ENCODE assay signal across 22 cellular contexts in genomic region chr6:50849016-50849748, GRCh38. TPM values are rescaled to one million over a fixed set of nuclear protein-coding genes. Genes with fewer than 3 reads are reported as not detected.
DNase-seq lines count a peak whose midpoint lies in the region; ATAC-seq, FAIRE-seq and TF ChIP-seq lines count a peak whose summit lies in the region.
"Had no signal": no experiment of that assay in that cellular context is flagged by ENCODE, and none has a peak within 500 bp of the region (broad histone marks: within the 10 kb centered on the region; RNA-seq: fewer than 3 reads in every experiment).

No MANE protein-coding gene starts in this region.

- H3K27ac Mint-ChIP-seq in H9: no peak overlapping the region
- no peak overlapping the region for H3K27ac Mint-ChIP-seq in activated T-cell treated with anti-CD3 and anti-CD28 coated beads, Interleukin-2, amount 50 U/mL, for 72 hours
- H3K27ac Mint-ChIP-seq: activated T-helper 17 cell treated with anti-CD3 and anti-CD28 coated beads, Interleukin-2, amount 50 U/mL, for 72 hours had no signal

- TF ChIP-seq POLR2A in HepG2 (IDR thresholded peaks at IDR 0.05; ENCODE audit: insufficient read depth in 1 of 2, low read depth in 2 of 2, low read length in 2 of 2): no peak

- no peak overlapping the region for H3K18ac ChIP-seq in H9 (ENCODE audit: insufficient read length, low read depth, low read length)

- no peak for TF ChIP-seq CTCF in H9 (conservative IDR thresholded peaks at IDR 0.05)
- TF ChIP-seq CTCF in VCaP (conservative IDR thresholded peaks at IDR 0.05): no peak
- TF ChIP-seq CTCF in HepG2 (CRISPR knock-in tag; IDR thresholded peaks at IDR 0.05): no peak

- no peaks in the 10 kb centered on the region for H3K79me2 ChIP-seq in H9 (ENCODE audit: insufficient read depth, low read length)
- no peaks in the 10 kb centered on the region for H3K79me2 ChIP-seq in HepG2 (ENCODE audit: insufficient read depth, low read length)

- no peaks in the 10 kb centered on the region for H3K79me1 ChIP-seq in H9 (ENCODE audit: insufficient read depth, low read depth, low read length, poor library complexity, severe bottlenecking)

- peak overlapping the region; percentile 32 for H3K4me3 ChIP-seq in iPS-15b (ENCODE audit: low read depth, low read length)
- H3K4me3 ChIP-seq in HepG2 (replicated peaks in 1 of 3; ENCODE audit: insufficient read depth in 1 of 3, low read depth in 2 of 3, low read length in 3 of 3): no peak overlapping the region

- H2BK12ac ChIP-seq in H9 (ENCODE audit: insufficient read length, low read depth, low read length): no peak overlapping the region

- peaks cover 0 to 6% of the 10 kb centered on the region in 2 experiments; a peak in 1 of 5 replicates for H3K9me3 Mint-ChIP-seq in H9
- peaks cover 0 to 2% of the 10 kb centered on the region in 2 donors for H3K9me3 Mint-ChIP-seq in activated T-cell treated with anti-CD3 and anti-CD28 coated beads, Interleukin-2, amount 50 U/mL, for 72 hours

- H2AFZ ChIP-seq in H9 (ENCODE audit: low read length): no peak overlapping the region
- no peak overlapping the region for H2AFZ ChIP-seq in HepG2 (ENCODE audit: low read length)

- no peak overlapping the region for H3K27ac ChIP-seq in H9 (ENCODE audit: insufficient read length, low read depth, low read length)
- H3K27ac ChIP-seq in VCaP: peak overlapping the region; percentile 58
- no peak overlapping the region for H3K27ac ChIP-seq in HepG2 (ENCODE audit: extremely low read length, insufficient read depth, low read length)
- H3K27ac ChIP-seq: neutrophil had no signal

- H3K36me3 ChIP-seq in iPS-15b (ENCODE audit: control insufficient read depth, insufficient read depth, low read length) (no peaks in the 10 kb centered on the region), HepG2 (replicated peaks in 1 of 2; ENCODE audit: control insufficient read depth in 1 of 2, insufficient read depth in 2 of 2, low read length in 2 of 2) (no peaks in the 10 kb centered on the region)
- H3K36me3 ChIP-seq: neutrophil had no signal

- H3K4me3 Mint-ChIP-seq in H9: peak overlapping the region; percentile 26 to 81; a peak in 4 of 5 replicates
- no peak overlapping the region for H3K4me3 Mint-ChIP-seq in activated T-cell treated with anti-CD3 and anti-CD28 coated beads, Interleukin-2, amount 50 U/mL, for 72 hours
- H3K4me3 Mint-ChIP-seq: activated T-helper 17 cell treated with anti-CD3 and anti-CD28 coated beads, Interleukin-2, amount 50 U/mL, for 72 hours; central memory CD8-positive, alpha-beta T cell had no signal

- no peak overlapping the region for H2BK5ac ChIP-seq in H9 (ENCODE audit: insufficient read length, low read length)

- H2BK20ac ChIP-seq in H9 (ENCODE audit: low read depth, low read length, poor library complexity, severe bottlenecking): no peak overlapping the region

- no CpG with 5 or more reads among the region's 26 CpGs for WGBS in H9 (ENCODE audit: extremely low coverage, insufficient read length, low lambda C conversion rate)
- 40% methylated on average over 25 of the region's 26 CpGs for WGBS in HepG2 (ENCODE audit: low lambda C conversion rate)

- no TSS peak for BruUV-seq in HepG2 (replicated peaks; lab: Mats Ljungman, UMichigan)

- H2AK5ac ChIP-seq in H9 (ENCODE audit: insufficient read length, low read length): no peak overlapping the region

- FAIRE-seq in HepG2 (lab: Jason Lieb, UNC): no peak
- FAIRE-seq: D721Med, frontal cortex, islet of Langerhans had no signal

- no peak overlapping the region for H3K56ac ChIP-seq in H9 (ENCODE audit: insufficient read length, low read depth, low read length)

- H3K4me2 ChIP-seq in H9 (ENCODE audit: insufficient read depth, insufficient read length, low read length): peak overlapping the region; percentile 93
- no peak overlapping the region for H3K4me2 ChIP-seq in HepG2 (ENCODE audit: low read depth, low read length)

- no peaks in the 10 kb centered on the region; a peak in 1 of 7 replicates for H3K36me3 Mint-ChIP-seq in H9 (ENCODE audit: insufficient read depth in 1 of 3, low read depth in 3 of 3)
- H3K36me3 Mint-ChIP-seq in activated T-cell treated with anti-CD3 and anti-CD28 coated beads, Interleukin-2, amount 50 U/mL, for 72 hours (ENCODE audit: insufficient read depth in 2 of 2): no peaks in the 10 kb centered on the region

- no peak overlapping the region for H3K9ac ChIP-seq in H9 (ENCODE audit: extremely low read depth, insufficient read length, low read length)
- H3K9ac ChIP-seq in iPS-15b (ENCODE audit: low read depth, low read length): no peak overlapping the region
- H3K9ac ChIP-seq in HepG2 (ENCODE audit: insufficient read depth, low read depth, low read length): no peak overlapping the region

- DNase-seq in H9 (peak; percentile 73), retina (peak; percentile 66), KBM-7 (no peak), NCI-H748 (lab: John Stamatoyannopoulos, UW; ENCODE audit: unreplicated experiment) (no peak), HepG2 (ENCODE audit: low spot score) (no peak)
- no peak for DNase-seq in activated T-cell treated with anti-CD3 and anti-CD28 coated beads, Interleukin-2, amount 50 U/mL, for 72 hours
- DNase-seq: activated CD4-positive, CD25-positive, alpha-beta regulatory T cell; activated CD8-positive, alpha-beta memory T cell treated with anti-CD3 and anti-CD28 coated beads for 24 hours; AML-193; NK-92 treated with Interleukin-12 subunit alpha and Interleukin-12 subunit beta, amount 100 ng/mL, for 24 hours; stimulated activated CD4-positive, alpha-beta T cell treated with anti-CD3 and anti-CD28 coated beads, Interleukin-4, amount 100 ng/mL, for 24 hours; stimulated activated CD8-positive, alpha-beta memory T cell treated with anti-CD3 and anti-CD28 coated beads, Interleukin-4, amount 100 ng/mL, for 48 hours had no signal

- H3K23me2 ChIP-seq in H9 (ENCODE audit: insufficient read length, low read depth, low read length, poor library complexity, severe bottlenecking): peaks cover 12% of the 10 kb centered on the region

- peaks cover 42 to 68% of the 10 kb centered on the region in 2 experiments for H3K4me1 Mint-ChIP-seq in H9
- no peaks in the 10 kb centered on the region for H3K4me1 Mint-ChIP-seq in activated T-cell treated with anti-CD3 and anti-CD28 coated beads, Interleukin-2, amount 50 U/mL, for 72 hours (ENCODE audit: low read depth)
- H3K4me1 Mint-ChIP-seq: activated T-helper 17 cell treated with anti-CD3 and anti-CD28 coated beads, Interleukin-2, amount 50 U/mL, for 72 hours; central memory CD8-positive, alpha-beta T cell had no signal

- CTCF ChIA-PET in HepG2 (lab: Yijun Ruan, JAX; ENCODE audit: low intra/inter-chr PET ratio, low total read pairs): no interaction called here

- no peak overlapping the region for H3K23ac ChIP-seq in H9 (ENCODE audit: insufficient read length, low read depth, low read length)

- no peak overlapping the region for H4K8ac ChIP-seq in H9 (replicated peaks; ENCODE audit: insufficient read length, low read depth, low read length)

- H3K27me3 Mint-ChIP-seq in H9 (ENCODE audit: low read depth): peaks cover 100% of the 10 kb centered on the region
- H3K27me3 Mint-ChIP-seq in activated T-cell treated with anti-CD3 and anti-CD28 coated beads, Interleukin-2, amount 50 U/mL, for 72 hours (ENCODE audit: low read depth): peaks cover 70% of the 10 kb centered on the region

- H3K9me3 ChIP-seq in H9 (ENCODE audit: control insufficient read depth, low read depth, low read length) (no peaks in the 10 kb centered on the region), iPS-15b (ENCODE audit: control insufficient read depth, insufficient read depth, low read length) (no peaks in the 10 kb centered on the region), HepG2 (ENCODE audit: low read length) (no peaks in the 10 kb centered on the region)
- H3K9me3 ChIP-seq: neutrophil had no signal

- no peak for ATAC-seq in activated T-cell treated with anti-CD3 and anti-CD28 coated beads, Interleukin-2, amount 50 U/mL, for 72 hours (replicated peaks in 1 of 2)
- no peak for ATAC-seq in HepG2
- ATAC-seq: activated T-helper 17 cell treated with anti-CD3 and anti-CD28 coated beads, Interleukin-2, amount 50 U/mL, for 72 hours; sciatic nerve had no signal

- no peak overlapping the region for H3K4ac ChIP-seq in H9 (ENCODE audit: low read depth, low read length)

- no peak overlapping the region for H3T11ph ChIP-seq in H9 (ENCODE audit: low read length)

- TF ChIP-seq RAD21 in HepG2 (CRISPR knock-in tag; IDR thresholded peaks at IDR 0.05): no peak

- H3K14ac ChIP-seq in H9 (ENCODE audit: insufficient read depth, low read length): no peak overlapping the region

- H3K4me1 ChIP-seq in H9 (ENCODE audit: insufficient read depth, low read length) (no peaks in the 10 kb centered on the region; the same call in 1 of the 2 replicates), iPS-15b (ENCODE audit: control insufficient read depth, insufficient read depth, low read length) (peaks cover 9% of the 10 kb centered on the region), HepG2 (ENCODE audit: insufficient read depth, low read length) (no peaks in the 10 kb centered on the region)

- no peak for TF ChIP-seq EP300 in HepG2 (IDR thresholded peaks at IDR 0.05; ENCODE audit: low read depth in 2 of 2, low read length in 2 of 2)
- no peak for TF ChIP-seq EP300 in HepG2 (CRISPR knock-in tag; IDR thresholded peaks at IDR 0.05; ENCODE audit: borderline replicate concordance)

- H4K91ac ChIP-seq in H9 (ENCODE audit: insufficient read length, low read depth, low read length): no peak overlapping the region

- intact Hi-C loops in HepG2 (cut with micrococcal nuclease; ENCODE audit: unreplicated experiment): no loop called here

- in situ Hi-C loops in KBM-7 (cut with MboI; ENCODE audit: low pct_unique_long_range_greater_than_20kb, low sequenced_read_pairs) (no loop called here), HepG2 (cut with HindIII; ENCODE audit: extremely low pct_ligation_motif_present, low pct_unique_long_range_greater_than_20kb) (no loop called here)

- POLR2A ChIA-PET in HepG2 (lab: Yijun Ruan, JAX): no interaction called here

- H2BK120ac ChIP-seq in H9 (ENCODE audit: low read depth, low read length, poor library complexity, severe bottlenecking): no peak overlapping the region

- H3K27me3 ChIP-seq in H9 (ENCODE audit: insufficient read depth, low read length) (peaks cover 94% of the 10 kb centered on the region), iPS-15b (ENCODE audit: control insufficient read depth, insufficient read depth, low read length) (peaks cover 100% of the 10 kb centered on the region), HepG2 (ENCODE audit: control insufficient read depth in 1 of 2, insufficient read depth in 2 of 2, low read length in 2 of 2) (peaks cover 2 to 41% of the 10 kb centered on the region in 2 experiments; a peak in 4 of 5 replicates)

- H4K20me1 ChIP-seq in H9 (ENCODE audit: control insufficient read depth, insufficient read depth, insufficient read length) (no peaks in the 10 kb centered on the region), HepG2 (ENCODE audit: insufficient read depth, low read length) (no peaks in the 10 kb centered on the region)

- no peak overlapping the region for H2BK15ac ChIP-seq in H9 (ENCODE audit: low read depth, low read length)

- no peak overlapping the region for H4K5ac ChIP-seq in H9 (ENCODE audit: insufficient read length, low read depth, low read length)

RNA-seq across cellular contexts. Expression of gene TFAP2B, which starts 30.5 kb away (rescaled TPM):
- total RNA-seq in H9 (2021) (not detected in 2 replicates), HepG2 (2016; rRNA removed; fragmentation: Illumina TruSeq; extraction: Trizol) (not detected in 2 replicates)
- not detected for total RNA-seq in activated T-cell treated with anti-CD3 and anti-CD28 coated beads, Interleukin-2, amount 50 U/mL, for 72 hours
- not detected in 2 replicates for total RNA-seq in HepG2 (2016; cell fraction: cytosol; rRNA removed; fragmentation: Illumina TruSeq; extraction: Trizol; ENCODE audit: low read depth)
- not detected in 2 replicates for total RNA-seq in HepG2 (2016; cell fraction: insoluble cytoplasmic fraction; rRNA removed; fragmentation: Illumina TruSeq; extraction: Trizol)
- total RNA-seq in HepG2 (2016; cell fraction: membrane; rRNA removed; fragmentation: Illumina TruSeq; extraction: Trizol): not detected in 2 replicates
- not detected in 2 replicates for total RNA-seq in HepG2 (2016; cell fraction: nucleus; rRNA removed; fragmentation: Illumina TruSeq; extraction: Trizol)
- not detected in 2 replicates for polyA plus RNA-seq in HepG2 (2011; rRNA removed)
- not detected in 2 replicates for polyA plus RNA-seq in HepG2 (2011; cell fraction: cytosol; rRNA removed)
- not detected in 2 replicates for polyA plus RNA-seq in HepG2 (2011; cell fraction: nucleus; rRNA removed)
- not detected in 2 replicates for polyA plus RNA-seq in HepG2 (2012)
- not detected in 2 replicates for polyA plus RNA-seq in HepG2 (2016; cell fraction: cytosol; fragmentation: Illumina TruSeq; extraction: Trizol; ENCODE audit: low read depth)
- polyA plus RNA-seq in HepG2 (2016; cell fraction: insoluble cytoplasmic fraction; fragmentation: Illumina TruSeq; extraction: Trizol; ENCODE audit: low read depth): not detected in 2 replicates
- polyA plus RNA-seq in HepG2 (2016; cell fraction: membrane; fragmentation: Illumina TruSeq; extraction: Trizol; ENCODE audit: low read depth): not detected in 2 replicates
- not detected in 2 replicates for polyA plus RNA-seq in HepG2 (2016; cell fraction: nucleus; fragmentation: Illumina TruSeq; extraction: Trizol; ENCODE audit: insufficient read depth, low read depth)
- polyA minus RNA-seq in HepG2 (2011; rRNA and poly(A)+ RNA removed; ENCODE audit: low replicate concordance): not detected in 2 replicates
- not detected in 2 replicates for polyA minus RNA-seq in HepG2 (2011; cell fraction: cytosol; rRNA and poly(A)+ RNA removed)
- polyA minus RNA-seq in HepG2 (2011; cell fraction: nucleus; rRNA and poly(A)+ RNA removed): not detected in 2 replicates
- total RNA-seq: activated T-helper 17 cell treated with anti-CD3 and anti-CD28 coated beads, Interleukin-2, amount 50 U/mL, for 72 hours; frontal cortex; sciatic nerve; T-helper 1 cell treated with Interleukin-12 subunit alpha and Interleukin-12 subunit beta and Interleukin-4 antibody, amounts not matched to agents 30 ng/mL and 1 ng/mL, for 36 hours had no signal

Comparison
In these comparisons a context has a peak if more than half of its experiments do, and no peak if none do; other contexts are left out.
1. DNase-seq: peak in H9 (single experiment) and retina (single experiment); none in KBM-7 (single experiment), NCI-H748 (single experiment), activated T-cell treated with anti-CD3 and anti-CD28 coated beads, Interleukin-2, amount 50 U/mL, for 72 hours (0 of 2) and HepG2 (single experiment).
2. H3K4me3 Mint-ChIP-seq: peak in H9 (2 of 2); none in activated T-cell treated with anti-CD3 and anti-CD28 coated beads, Interleukin-2, amount 50 U/mL, for 72 hours (0 of 2).